ENCODE assay signal across 12 cellular contexts in genomic region chr13:60230593-60230992, GRCh38.
DNase-seq lines count a peak whose midpoint lies in the region; ATAC-seq and TF ChIP-seq lines count a peak whose summit lies in the region.
"Had no signal": no experiment of that assay in that cellular context is flagged by ENCODE, and none has a peak within 500 bp of the region (broad histone marks: within the 10 kb centered on the region; RNA-seq: fewer than 3 reads in every experiment).

No MANE protein-coding gene starts in this region.

- H3K27ac ChIP-seq in IMR-90 (ENCODE audit: insufficient read depth, low read length) = no peak overlapping the region
- no peak overlapping the region for H3K27ac ChIP-seq in PC-3 (ENCODE audit: low read length)
- H3K27ac ChIP-seq: sigmoid colon had no signal

- H3K9me1 ChIP-seq in IMR-90 (ENCODE audit: insufficient read depth, low read length) = no peaks in the 10 kb centered on the region

- no peak overlapping the region for H2AK9ac ChIP-seq in IMR-90 (replicated peaks; ENCODE audit: low read depth, low read length, poor library complexity)

- H3K36me3 ChIP-seq in IMR-90 (ENCODE audit: control insufficient read depth, insufficient read depth, low read length) (no peaks in the 10 kb centered on the region), PC-3 (ENCODE audit: low read depth, low read length) (no peaks in the 10 kb centered on the region)
- H3K36me3 ChIP-seq: sigmoid colon had no signal

- H3K9me2 ChIP-seq in PC-3 (replicated peaks; ENCODE audit: low read length) = no peaks in the 10 kb centered on the region

- H3K27me3 ChIP-seq in IMR-90 (ENCODE audit: control insufficient read depth, insufficient read depth, low read length) (peaks cover 11% of the 10 kb centered on the region), PC-3 (ENCODE audit: low read length) (peaks cover 49% of the 10 kb centered on the region)
- H3K27me3 ChIP-seq: sigmoid colon had no signal

- TF ChIP-seq POLR2A in IMR-90 (IDR thresholded peaks at IDR 0.05; ENCODE audit: low read depth, low read length) = no peak

- no peak overlapping the region for H4K5ac ChIP-seq in IMR-90 (ENCODE audit: low read depth, low read length)

- CTCF ChIA-PET in IMR-90 (lab: Yijun Ruan, JAX) = interaction anchor here (0.6 kb wide), 1 partner anchor 18 kb away, joined by 3 read pairs; no protein-coding TSS in a partner anchor
- CTCF ChIA-PET in PC-3 (lab: Charles Lee) = no interaction called here

- H2BK20ac ChIP-seq in IMR-90 (ENCODE audit: low read depth, low read length) = no peak overlapping the region

- H3K4me2 ChIP-seq in IMR-90 (ENCODE audit: low read depth, low read length) = peak overlapping the region; percentile 74
- H3K4me2 ChIP-seq in PC-3 (ENCODE audit: low read length) = no peak overlapping the region

- no peaks in the 10 kb centered on the region for H4K20me1 ChIP-seq in IMR-90 (ENCODE audit: insufficient read depth, low read length)
- no peaks in the 10 kb centered on the region for H4K20me1 ChIP-seq in PC-3 (ENCODE audit: low read length)

- no peak overlapping the region for H3K56ac ChIP-seq in IMR-90 (ENCODE audit: extremely low read depth, insufficient read depth, low read length)

- no peak overlapping the region for H3K23ac ChIP-seq in IMR-90 (ENCODE audit: low read depth, low read length)

- no peak for TF ChIP-seq RAD21 in IMR-90 (IDR thresholded peaks at IDR 0.05; ENCODE audit: low read length)

- H3K9me3 ChIP-seq in IMR-90 (ENCODE audit: control insufficient read depth, insufficient read depth, low read length) = no peaks in the 10 kb centered on the region
- no peaks in the 10 kb centered on the region for H3K9me3 ChIP-seq in PC-3 (ENCODE audit: low read length)
- H3K9me3 ChIP-seq: sigmoid colon had no signal

- no peak for TF ChIP-seq CTCF in IMR-90 (conservative IDR thresholded peaks at IDR 0.05; ENCODE audit: low read depth, low read length)
- TF ChIP-seq CTCF in fibroblast of villous mesenchyme (IDR thresholded peaks at IDR 0.05; ENCODE audit: insufficient read depth, low read depth, low read length) = no peak
- no peak for TF ChIP-seq CTCF in PC-3 (conservative IDR thresholded peaks at IDR 0.05; ENCODE audit: low read depth, low read length)

- H2AFZ ChIP-seq in IMR-90 (replicated peaks; ENCODE audit: low read length, poor library complexity) = no peak overlapping the region
- H2AFZ ChIP-seq in PC-3 (ENCODE audit: low read length) = no peak overlapping the region

- intact Hi-C loops in IMR-90 (cut with micrococcal nuclease) = no loop called here
- intact Hi-C loops in Right ventricle myocardium superior (cut with DNase I) = no loop called here
- intact Hi-C loops in PC-3 (cut with micrococcal nuclease) = loop anchor here (10.0 kb wide), 1 partner anchor 204 kb away; no protein-coding TSS in a partner anchor

- no peaks in the 10 kb centered on the region for H3F3A ChIP-seq in PC-3 (ENCODE audit: low read length, unreplicated experiment)

- H3K4me1 ChIP-seq in IMR-90 (ENCODE audit: control insufficient read depth, insufficient read depth, low read length) = no peaks in the 10 kb centered on the region
- H3K4me1 ChIP-seq in PC-3 (ENCODE audit: insufficient read depth, low read length) = no peaks in the 10 kb centered on the region

- dilution Hi-C loops in IMR-90 (cut with HindIII; ENCODE audit: low sequenced_read_pairs, unreplicated experiment) = no loop called here

- no peak overlapping the region for H2BK15ac ChIP-seq in IMR-90 (ENCODE audit: low read depth, low read length)

- H3K14ac ChIP-seq in IMR-90 (replicated peaks; ENCODE audit: low read depth, low read length) = no peak overlapping the region

- H2AK5ac ChIP-seq in IMR-90 (ENCODE audit: low read depth, low read length) = no peak overlapping the region

- H2BK120ac ChIP-seq in IMR-90 (ENCODE audit: low read depth, low read length) = no peak overlapping the region

- POLR2A ChIA-PET in IMR-90 (lab: Charles Lee; ENCODE audit: unreplicated experiment) (no interaction called here), PC-3 (lab: Charles Lee; ENCODE audit: unreplicated experiment) (no interaction called here)

- no peak overlapping the region for H4K8ac ChIP-seq in IMR-90 (ENCODE audit: low read depth in 2 of 2, low read length in 2 of 2)

- ATAC-seq in GM21717 (IDR thresholded peaks at IDR 0.05; ENCODE audit: unreplicated experiment) (peak; percentile 83), IMR-90 (ENCODE audit: low read depth) (peak; percentile 66), Right ventricle myocardium superior (ENCODE audit: poor library complexity) (no peak), PC-3 (no peak)

- WGBS in IMR-90 (ENCODE audit: extremely low coverage in 2 of 2, insufficient read length in 1 of 2), 2 experiments = 0% methylated on average over 1 of the region's 3 CpGs; no CpG with 5 or more reads in 1 of the 2 experiments

- H3K4me3 ChIP-seq in IMR-90 (ENCODE audit: insufficient read depth, low read depth, low read length) = 0 out of 2 replicates have a peak overlapping the region, but pooled peaks have one; percentile 2
- H3K4me3 ChIP-seq in fibroblast of villous mesenchyme (ENCODE audit: low read depth, low read length) = peak overlapping the region; percentile 15
- no peak overlapping the region for H3K4me3 ChIP-seq in PC-3 (ENCODE audit: low read length)

- in situ Hi-C loops in IMR-90 (cut with MboI; ENCODE audit: low sequenced_read_pairs) = loop anchor here (25.0 kb wide), 1 partner anchor 843 kb away; no protein-coding TSS in a partner anchor

- peak; percentile 2 for DNase-seq in GM04503 (ENCODE audit: low read depth)
- peak; percentile 1 for DNase-seq in IMR-90
- DNase-seq in fibroblast of villous mesenchyme (ENCODE audit: low read depth) = peak; percentile 35
- no peak for DNase-seq in NCI-H1694 (lab: John Stamatoyannopoulos, UW)
- no peak for DNase-seq in Right ventricle myocardium superior
- DNase-seq in amygdala (lab: John Stamatoyannopoulos, UW) = no peak
- DNase-seq in PC-3 = no peak
- DNase-seq: activated CD4-positive, alpha-beta T cell treated with anti-CD3 and anti-CD28 coated beads for 1 hour; DMS 273 treated with DMSO at 0.1 percent for 48 hours; NCI-H526 treated with DMSO at 0.1 percent for 48 hours; sigmoid colon had no signal

- H3K18ac ChIP-seq in IMR-90 (ENCODE audit: low read depth, low read length) = no peak overlapping the region

- H4K91ac ChIP-seq in IMR-90 (ENCODE audit: insufficient read depth, low read depth, low read length) = no peak overlapping the region

- BruUV-seq in IMR-90 (replicated peaks; lab: Mats Ljungman, UMichigan) = no TSS peak
- no TSS peak for BruUV-seq in PC-3 (replicated peaks; lab: Mats Ljungman, UMichigan)

- no peaks in the 10 kb centered on the region for H3K79me2 ChIP-seq in PC-3 (ENCODE audit: low read length)

- H3K9ac ChIP-seq in IMR-90 (ENCODE audit: low read depth, low read length) (no peak overlapping the region), PC-3 (ENCODE audit: low read length) (no peak overlapping the region)

- H3K79me1 ChIP-seq in IMR-90 (ENCODE audit: low read depth in 1 of 2, low read length in 2 of 2) = no peaks in the 10 kb centered on the region

- no peak overlapping the region for H3K4ac ChIP-seq in IMR-90 (ENCODE audit: low read depth, low read length)

- H2BK5ac ChIP-seq in IMR-90 (ENCODE audit: low read depth, low read length, poor library complexity, severe bottlenecking) = no peak overlapping the region

TF ChIP-seq in IMR-90, 13 proteins besides CTCF, POLR2A, EP300 and RAD21:
- no peak for TF ChIP-seq MAZ (IDR thresholded peaks at IDR 0.05; ENCODE audit: borderline replicate concordance, low read depth, low read length)
- TF ChIP-seq USF2 (IDR thresholded peaks at IDR 0.05; ENCODE audit: low read depth, low read length) = no peak
- TF ChIP-seq CHD1 (IDR thresholded peaks at IDR 0.05; ENCODE audit: low read depth, low read length) = no peak
- no peak for TF ChIP-seq SMC3 (IDR thresholded peaks at IDR 0.05; ENCODE audit: low read depth, low read length)
- TF ChIP-seq FOS (IDR thresholded peaks at IDR 0.05; ENCODE audit: low read depth, low read length) = no peak
- TF ChIP-seq BHLHE40 (IDR thresholded peaks at IDR 0.05; ENCODE audit: low read depth, low read length) = no peak
- TF ChIP-seq MAFK (IDR thresholded peaks at IDR 0.05; ENCODE audit: low read depth, low read length) = no peak
- no peak for TF ChIP-seq RFX5 (IDR thresholded peaks at IDR 0.05; ENCODE audit: low read depth, low read length)
- no peak for TF ChIP-seq RCOR1 (IDR thresholded peaks at IDR 0.05; ENCODE audit: insufficient replicate concordance, low read length)
- no peak for TF ChIP-seq CEBPB (IDR thresholded peaks at IDR 0.05; ENCODE audit: low read depth, low read length)
- no peak for TF ChIP-seq NFE2L2 (IDR thresholded peaks at IDR 0.05; ENCODE audit: low read depth, low read length)
- no peak for TF ChIP-seq ELK1 (IDR thresholded peaks at IDR 0.05; ENCODE audit: borderline replicate concordance, low read depth, low read length)
- TF ChIP-seq MXI1 (IDR thresholded peaks at IDR 0.05; ENCODE audit: borderline replicate concordance, low read depth, low read length) = no peak

Comparison
In these comparisons a context has a peak if more than half of its experiments do, and no peak if none do; other contexts are left out.
1. DNase-seq: peak in GM04503 (single experiment), IMR-90 (single experiment) and fibroblast of villous mesenchyme (single experiment); none in NCI-H1694 (single experiment), Right ventricle myocardium superior (single experiment), amygdala (0 of 56) and PC-3 (single experiment).
2. ATAC-seq: peak in GM21717 (single experiment) and IMR-90 (single experiment); none in Right ventricle myocardium superior (single experiment) and PC-3 (single experiment).